8 cellular contexts compared by ENCODE assay signal in genomic region chr4:21512351-21512750, GRCh38.
DNase-seq lines count a peak whose midpoint lies in the region; ATAC-seq, FAIRE-seq and TF ChIP-seq lines count a peak whose summit lies in the region.
"Had no signal": no experiment of that assay in that cellular context is flagged by ENCODE, and none has a peak within 500 bp of the region (broad histone marks: within the 10 kb centered on the region; RNA-seq: fewer than 3 reads in every experiment).

No MANE protein-coding gene starts in this region.

- H3K4me3 Mint-ChIP-seq in endothelial cell (ENCODE audit: unreplicated experiment): no peak overlapping the region

- no peak overlapping the region for H3K4me3 ChIP-seq in pancreas

- no peaks in the 10 kb centered on the region for H3K36me3 Mint-ChIP-seq in endothelial cell (ENCODE audit: low read depth, unreplicated experiment)

- H3K9me3 ChIP-seq in pancreas: no peaks in the 10 kb centered on the region

- no peaks in the 10 kb centered on the region for H3K27me3 Mint-ChIP-seq in endothelial cell (ENCODE audit: unreplicated experiment)

- CTCF ChIA-PET in HEK293T (lab: Yijun Ruan, JAX): interaction anchor here (0.7 to 2.7 kb wide), 6 partner anchors 236 to 257 kb away, joined by 3 to 9 read pairs (median 4); no protein-coding TSS in a partner anchor

- no peak overlapping the region for H3K27ac ChIP-seq in pancreas

- no peaks in the 10 kb centered on the region for H3K27me3 ChIP-seq in pancreas

- H3K27ac Mint-ChIP-seq in endothelial cell (ENCODE audit: unreplicated experiment): no peak overlapping the region

- intact Hi-C loops in pancreas (cut with DNase I): loop anchor here in 2 of 3 donors (5.0 to 10.0 kb wide), 2 partner anchors 252 to 255 kb away; no protein-coding TSS in a partner anchor

- no peaks in the 10 kb centered on the region for H3K4me1 Mint-ChIP-seq in endothelial cell (ENCODE audit: unreplicated experiment)

- 71 to 84% methylated on average over 1 of the region's 1 CpG for WGBS in pancreas, 2 donors

- peak; percentile 60 for FAIRE-seq in pancreas (lab: Jason Lieb, UNC)

- no peaks in the 10 kb centered on the region for H3K36me3 ChIP-seq in pancreas

- POLR2A ChIA-PET in HEK293T (lab: Yijun Ruan, JAX): no interaction called here

- H3K9me3 Mint-ChIP-seq in endothelial cell (ENCODE audit: unreplicated experiment): no peaks in the 10 kb centered on the region

- no peaks in the 10 kb centered on the region for H3K4me1 ChIP-seq in pancreas

- DNase-seq in HEK293T (ENCODE audit: extremely low spot score) (peak; percentile 9), NCI-H82 treated with DMSO at 0.1 percent for 48 hours (lab: John Stamatoyannopoulos, UW; ENCODE audit: unreplicated experiment) (peak; percentile 15), endothelial cell (ENCODE audit: low spot score) (peak; percentile 19), pancreas (no peak), NCI-H187 treated with DMSO at 0.1 percent for 48 hours (lab: John Stamatoyannopoulos, UW) (no peak)
- DNase-seq: right cardiac atrium had no signal

- TF ChIP-seq CTCF in endothelial cell (IDR thresholded peaks at IDR 0.05; ENCODE audit: unreplicated experiment) (peak; percentile 52), pancreas (IDR thresholded peaks at IDR 0.05) (no peak)

- ATAC-seq in pancreas (peak in 3 of 4 donors; percentile 66 to 71 (median 68)), HG02571 (IDR thresholded peaks at IDR 0.05; ENCODE audit: unreplicated experiment) (no peak), GM21447 (IDR thresholded peaks at IDR 0.05; ENCODE audit: unreplicated experiment) (no peak)

TF ChIP-seq in HEK293T, 16 proteins besides CTCF, POLR2A, EP300 and RAD21:
- TF ChIP-seq ARNT (IDR thresholded peaks at IDR 0.05): no peak
- TF ChIP-seq TARDBP (IDR thresholded peaks at IDR 0.05): no peak
- no peak for TF ChIP-seq ZNF384 (IDR thresholded peaks at IDR 0.05)
- TF ChIP-seq ELF4 (IDR thresholded peaks at IDR 0.05): no peak
- no peak for TF ChIP-seq FOXM1 (IDR thresholded peaks at IDR 0.05; ENCODE audit: borderline replicate concordance)
- TF ChIP-seq PKNOX1 (IDR thresholded peaks at IDR 0.05): no peak

Comparison
In these comparisons a context has a peak if more than half of its experiments do, and no peak if none do; other contexts are left out.
1. DNase-seq: peak in HEK293T (single experiment), NCI-H82 treated with DMSO at 0.1 percent for 48 hours (single experiment) and endothelial cell (single experiment); none in pancreas (0 of 6) and NCI-H187 treated with DMSO at 0.1 percent for 48 hours (single experiment).
2. ATAC-seq: peak in pancreas (3 of 4); none in HG02571 (single experiment) and GM21447 (single experiment).